15 cellular contexts compared by ENCODE assay signal in genomic region chr6:20061952-20062351, GRCh38.
A peak's percentile ranks its signal among the peaks of the same experiment; 100 is the strongest.
DNase-seq lines count a peak whose midpoint lies in the region; ATAC-seq and TF ChIP-seq lines count a peak whose summit lies in the region.
"Had no signal": no experiment of that assay in that cellular context is flagged by ENCODE, and none has a peak within 500 bp of the region (broad histone marks: within the 10 kb centered on the region; RNA-seq: fewer than 3 reads in every experiment).

No MANE protein-coding gene starts in this region.

- H3K9me3 ChIP-seq in MM.1S (replicated peaks; ENCODE audit: insufficient read depth, low read length) = no peaks in the 10 kb centered on the region
- H3K9me3 ChIP-seq: thoracic aorta had no signal

- no peaks in the 10 kb centered on the region for H3F3A ChIP-seq in MM.1S (ENCODE audit: insufficient read depth, low read length)

- no peaks in the 10 kb centered on the region for H3K4me1 Mint-ChIP-seq in chondrocyte (ENCODE audit: low read depth)
- H3K4me1 Mint-ChIP-seq: nephron, WTC11 had no signal

- H3K9me2 ChIP-seq in MM.1S (replicated peaks; ENCODE audit: insufficient read depth, low read length) = no peaks in the 10 kb centered on the region

- H3K27me3 ChIP-seq in MM.1S (replicated peaks; ENCODE audit: insufficient read depth, low read length) = no peaks in the 10 kb centered on the region
- H3K27me3 ChIP-seq in H7 (ENCODE audit: control insufficient read depth, insufficient read depth, low read length) = no peaks in the 10 kb centered on the region

- no peaks in the 10 kb centered on the region for H4K20me1 ChIP-seq in MM.1S (ENCODE audit: insufficient read depth, low read length)

- H3K4me3 ChIP-seq in MM.1S (ENCODE audit: low read length) (no peak overlapping the region), H7 (ENCODE audit: insufficient read depth, low read depth, low read length) (no peak overlapping the region)
- H3K4me3 ChIP-seq: lung, thoracic aorta had no signal

- DNase-seq in MM.1S (peak; percentile 42), SHP77 (lab: John Stamatoyannopoulos, UW) (no peak), chondrocyte (ENCODE audit: low spot score) (no peak), H7 (no peak)
- no peak for DNase-seq in activated T-cell treated with anti-CD3 and anti-CD28 coated beads, Interleukin-2, amount 50 U/mL, for 1 hour
- DNase-seq: activated naive CD4-positive, alpha-beta T cell treated with anti-CD3 and anti-CD28 coated beads, Interleukin-2, amount 10 ng/mL, durations not matched to agents 7 days and 5 days; foreskin fibroblast; NCI-H748 treated with DMSO at 0.1 percent for 48 hours had no signal

- TF ChIP-seq CTCF in MM.1S (IDR thresholded peaks at IDR 0.05; ENCODE audit: low read length) (no peak), chondrocyte (IDR thresholded peaks at IDR 0.05) (no peak)

- no peak overlapping the region for H3K4me2 ChIP-seq in MM.1S (ENCODE audit: low read depth, low read length)

- H3K79me2 ChIP-seq in MM.1S (ENCODE audit: low read length) = no peaks in the 10 kb centered on the region

- no peaks in the 10 kb centered on the region for H3K27me3 Mint-ChIP-seq in chondrocyte (ENCODE audit: low read depth)

- ATAC-seq in GM18870 (IDR thresholded peaks at IDR 0.05; ENCODE audit: unreplicated experiment) = peak; percentile 87
- peak; percentile 92 for ATAC-seq in GM21381 (IDR thresholded peaks at IDR 0.05; ENCODE audit: unreplicated experiment)
- peak; percentile 62 for ATAC-seq in HG02943 (IDR thresholded peaks at IDR 0.05; ENCODE audit: low read depth, unreplicated experiment)
- ATAC-seq: WTC11 had no signal

- no peak overlapping the region for H3K9ac ChIP-seq in MM.1S (ENCODE audit: low read length)

- H2AFZ ChIP-seq in MM.1S (ENCODE audit: low read length) = no peak overlapping the region

- no peak overlapping the region for H3K4me3 Mint-ChIP-seq in chondrocyte (ENCODE audit: unreplicated experiment)
- H3K4me3 Mint-ChIP-seq: activated naive CD4-positive, alpha-beta T cell treated with anti-CD3 and anti-CD28 coated beads, Interleukin-2, amount 10 ng/mL, durations not matched to agents 7 days and 5 days; nephron; WTC11 had no signal

- no peaks in the 10 kb centered on the region for H3K36me3 Mint-ChIP-seq in chondrocyte (ENCODE audit: low read depth)
- H3K36me3 Mint-ChIP-seq: activated naive CD4-positive, alpha-beta T cell treated with anti-CD3 and anti-CD28 coated beads, Interleukin-2, amount 10 ng/mL, durations not matched to agents 7 days and 5 days; WTC11 had no signal

- H3K27ac ChIP-seq in MM.1S (ENCODE audit: low read length) = no peak overlapping the region
- H3K27ac ChIP-seq: thoracic aorta had no signal

- 0 out of 2 replicates have a peak, but pooled peaks cover 8% of the 10 kb centered on the region for H3K4me1 ChIP-seq in MM.1S (ENCODE audit: low read length)

- H3K9me3 Mint-ChIP-seq in chondrocyte (ENCODE audit: low read depth) = no peaks in the 10 kb centered on the region
- H3K9me3 Mint-ChIP-seq: activated naive CD4-positive, alpha-beta T cell treated with anti-CD3 and anti-CD28 coated beads, Interleukin-2, amount 10 ng/mL, durations not matched to agents 7 days and 5 days had no signal

- H3K27ac Mint-ChIP-seq in chondrocyte (ENCODE audit: unreplicated experiment) = no peak overlapping the region
- H3K27ac Mint-ChIP-seq: activated naive CD4-positive, alpha-beta T cell treated with anti-CD3 and anti-CD28 coated beads, Interleukin-2, amount 10 ng/mL, durations not matched to agents 7 days and 5 days; nephron; WTC11 had no signal

- H3K36me3 ChIP-seq in MM.1S (replicated peaks; ENCODE audit: insufficient read depth, low read length) = no peaks in the 10 kb centered on the region
- H3K36me3 ChIP-seq in H7 (replicated peaks; ENCODE audit: control insufficient read depth, insufficient read depth, low read length) = no peaks in the 10 kb centered on the region
- H3K36me3 ChIP-seq: thoracic aorta had no signal
